33 cellular contexts compared by ENCODE assay signal in genomic region chr14:98855926-98856325, GRCh38.
"Had no signal": no experiment of that assay in that cellular context is flagged by ENCODE, and none has a peak within 500 bp of the region (broad histone marks: within the 10 kb centered on the region; RNA-seq: fewer than 3 reads in every experiment).

No MANE protein-coding gene starts in this region.

- H3K36me3 ChIP-seq: adrenal gland, ascending aorta, brain microvascular endothelial cell, breast epithelium, cardiac muscle cell had no signal

- H3K9me3 ChIP-seq: adrenal gland, ascending aorta, body of pancreas, breast epithelium had no signal

- ATAC-seq: activated naive CD4-positive, alpha-beta T cell treated with anti-CD3 and anti-CD28 coated beads, Interleukin-2, amount 50 U/mL, for 72 hours; activated naive CD8-positive, alpha-beta T cell treated with anti-CD3 and anti-CD28 coated beads, Interleukin-2, amount 50 U/mL, for 24 hours; activated T-cell treated with anti-CD3 and anti-CD28 coated beads, Interleukin-2, amount 50 U/mL, for 4 hours; activated T-cell treated with anti-CD3 and anti-CD28 coated beads, Interleukin-2, amount 50 U/mL, for 72 hours; activated T-helper 17 cell treated with anti-CD3 and anti-CD28 coated beads, Interleukin-2, amount 50 U/mL, for 72 hours; body of pancreas had no signal

- H3K27me3 ChIP-seq: ascending aorta, body of pancreas, brain microvascular endothelial cell, breast epithelium, cardiac muscle cell had no signal

- H3K27ac ChIP-seq: adrenal gland, ascending aorta, body of pancreas, brain microvascular endothelial cell, breast epithelium, cardiac muscle cell had no signal

- H3K4me1 ChIP-seq: adrenal gland, ascending aorta, body of pancreas, breast epithelium had no signal

- H3K4me3 ChIP-seq: adrenal gland, ascending aorta, body of pancreas, breast epithelium, cardiac muscle cell had no signal

- DNase-seq: activated effector memory CD4-positive, alpha-beta T cell treated with anti-CD3 and anti-CD28 coated beads, Interleukin-2, amount 50 U/mL, for 16 hours; activated effector memory CD4-positive, alpha-beta T cell treated with Interleukin-2 at 50 U/mL for 16 hours; activated gamma-delta T cell; activated gamma-delta T cell treated with Interleukin-2 at 50 U/mL for 16 hours; activated naive CD4-positive, alpha-beta T cell; activated naive CD4-positive, alpha-beta T cell treated with anti-CD3 and anti-CD28 coated beads for 36 hours; activated naive CD4-positive, alpha-beta T cell treated with anti-CD3 and anti-CD28 coated beads, Interleukin-2, amount 10 ng/mL, durations not matched to agents 7 days and 5 days; activated naive CD4-positive, alpha-beta T cell treated with anti-CD3 and anti-CD28 coated beads, Interleukin-2, amount 50 U/mL, for 16 hours; activated naive CD4-positive, alpha-beta T cell treated with Interleukin-2 at 50 U/mL for 16 hours; activated naive CD8-positive, alpha-beta T cell treated with anti-CD3 and anti-CD28 coated beads for 36 hours; activated naive CD8-positive, alpha-beta T cell treated with anti-CD3 and anti-CD28 coated beads, Interleukin-2, amount 10 ng/mL, durations not matched to agents 7 days and 5 days; activated naive CD8-positive, alpha-beta T cell treated with anti-CD3 and anti-CD28 coated beads, Interleukin-2, amount 50 U/mL, for 24 hours; activated T-cell treated with anti-CD3 and anti-CD28 coated beads for 4 hours; activated T-cell treated with anti-CD3 and anti-CD28 coated beads, Interleukin-2, amount 50 U/mL, for 1 hour; activated T-cell treated with anti-CD3 and anti-CD28 coated beads, Interleukin-2, amount 50 U/mL, for 24 hours; activated T-cell treated with anti-CD3 and anti-CD28 coated beads, Interleukin-2, amount 50 U/mL, for 4 hours; activated T-cell treated with anti-CD3 and anti-CD28 coated beads, Interleukin-2, amount 50 U/mL, for 48 hours; activated T-cell treated with anti-CD3 and anti-CD28 coated beads, Interleukin-2, amount 50 U/mL, for 72 hours; adrenal gland; amniotic stem cell; amygdala; anterior cingulate cortex; aorta; body of pancreas; brain microvascular endothelial cell; caudate nucleus; central memory CD4-positive, alpha-beta T cell; cerebellar nuclear complex had no signal
